In the genomic region with DNA sequence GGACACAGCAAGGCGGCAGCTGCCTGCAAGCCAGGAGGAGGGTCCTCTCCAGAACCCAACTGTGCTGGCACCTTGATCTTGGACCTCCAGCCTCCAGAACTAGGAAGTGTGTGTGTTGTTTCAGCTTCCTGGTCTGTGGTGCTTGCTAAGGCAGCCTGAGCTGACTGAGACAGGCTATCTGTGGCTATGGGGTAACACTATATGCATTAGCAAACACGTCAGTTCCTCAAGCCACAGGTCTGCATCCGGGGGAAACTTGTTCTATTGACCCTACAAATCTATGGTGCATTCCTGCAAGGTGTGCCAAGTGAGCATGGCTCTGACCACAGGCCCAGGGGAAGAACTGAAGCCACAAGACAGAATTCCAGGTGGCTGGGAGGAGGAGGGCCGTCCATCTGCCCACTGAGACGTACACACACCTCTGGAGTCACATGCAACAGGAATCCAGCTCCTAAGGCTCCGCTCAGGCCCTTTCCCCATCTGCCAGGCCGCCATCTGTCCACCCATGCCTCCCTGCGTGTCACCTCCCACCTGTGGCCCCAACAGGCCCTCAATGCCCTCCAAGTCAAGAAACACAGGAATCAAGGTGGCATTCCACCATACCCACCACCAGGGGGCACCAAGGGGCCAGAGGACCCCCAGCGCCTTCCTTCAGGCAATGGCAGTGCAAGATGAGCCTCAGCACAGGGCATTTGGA, we compare ENCODE assay signal across 8 cellular contexts.
DNase-seq lines count a peak whose midpoint lies in the region; ATAC-seq and TF ChIP-seq lines count a peak whose summit lies in the region.

No MANE protein-coding gene starts in this region.

- DNase-seq in Daoy (ENCODE audit: low read depth) (peak; percentile 76), activated T-helper 1 cell treated with Interleukin-2 at 50 U/mL for 16 hours (ENCODE audit: low read depth) (peak; percentile 42), fibroblast of villous mesenchyme (ENCODE audit: low read depth) (peak; percentile 70), ovary (peak; percentile 62 to 80 (median 79)), upper lobe of right lung (no peak), dedifferentiated amniotic fluid mesenchymal stem cell (ENCODE audit: extremely low spot score) (no peak)

- WGBS in ovary, 3 donors = 74 to 84% (median 83%) methylated on average over 9 of the region's 9 CpGs

- H3K4me1 ChIP-seq in ovary (ENCODE audit: insufficient read depth) (peaks cover 3% of the 10 kb centered on the region), upper lobe of right lung (peaks cover 19% of the 10 kb centered on the region)

- TF ChIP-seq CTCF in fibroblast of villous mesenchyme (IDR thresholded peaks at IDR 0.05; ENCODE audit: insufficient read depth, low read depth, low read length) = peak; percentile 91
- TF ChIP-seq CTCF in ovary (IDR thresholded peaks at IDR 0.05) = peak; percentile 71 to 87 (median 81)
- TF ChIP-seq CTCF in upper lobe of right lung (IDR thresholded peaks at IDR 0.05) = peak; percentile 84

- H3K27ac ChIP-seq in ovary (no peak overlapping the region), upper lobe of right lung (no peak overlapping the region)

- TF ChIP-seq EP300 in ovary (IDR thresholded peaks at IDR 0.05) = no peak

- intact Hi-C loops in ovary (cut with DNase I) (loop anchor here in 2 of 4 donors (2.0 to 10.0 kb wide), 3 partner anchors 67 to 174 kb away; no protein-coding TSS in a partner anchor), upper lobe of right lung (cut with DNase I) (loop anchor here (10.0 kb wide), 1 partner anchor 180 kb away; a partner anchor contains a TSS)

- no peak overlapping the region for H3K4me3 ChIP-seq in fibroblast of villous mesenchyme (ENCODE audit: low read depth, low read length)
- H3K4me3 ChIP-seq in ovary = no peak overlapping the region
- no peak overlapping the region for H3K4me3 ChIP-seq in upper lobe of right lung

- TF ChIP-seq POLR2A in ovary (IDR thresholded peaks at IDR 0.05) = no peak

- H3K9me3 ChIP-seq in ovary (no peaks in the 10 kb centered on the region), upper lobe of right lung (no peaks in the 10 kb centered on the region)

- H3K36me3 ChIP-seq in ovary = no peaks in the 10 kb centered on the region
- H3K36me3 ChIP-seq in upper lobe of right lung = no peaks in the 10 kb centered on the region

- ATAC-seq in HG03342 (IDR thresholded peaks at IDR 0.05; ENCODE audit: unreplicated experiment) = peak; percentile 57
- ATAC-seq in upper lobe of right lung = peak; percentile 85

- H3K27me3 ChIP-seq in ovary (no peaks in the 10 kb centered on the region), upper lobe of right lung (no peaks in the 10 kb centered on the region)

TF ChIP-seq in PFSK-1, 5 proteins besides CTCF, POLR2A, EP300 and RAD21:
- TF ChIP-seq POLR2AphosphoS5 (IDR thresholded peaks at IDR 0.05; ENCODE audit: low read depth, low read length) (no peak), FOXP2 (optimal IDR thresholded peaks at IDR 0.05; ENCODE audit: borderline replicate concordance, extremely low read depth, extremely low read length, insufficient read depth) (peak; percentile 22)

Comparison
In these comparisons a context has a peak if more than half of its experiments do, and no peak if none do; other contexts are left out.
1. DNase-seq: peak in Daoy (single experiment), activated T-helper 1 cell treated with Interleukin-2 at 50 U/mL for 16 hours (single experiment), fibroblast of villous mesenchyme (single experiment) and ovary (5 of 5); none in upper lobe of right lung (single experiment) and dedifferentiated amniotic fluid mesenchymal stem cell (single experiment).
2. Peak in every context shown above with its lines, with median percentiles within 50 percentile points of each other: CTCF ChIP-seq.